ENCODE assay signal across 8 cellular contexts in genomic region chr1:51237714-51238403, GRCh38. TPM values are rescaled to one million over a fixed set of nuclear protein-coding genes. Genes with fewer than 3 reads are reported as not detected.
DNase-seq lines count a peak whose midpoint lies in the region; TF ChIP-seq lines count a peak whose summit lies in the region.

No MANE protein-coding gene starts in this region.

- CTCF ChIA-PET in RWPE1 (lab: Yijun Ruan, JAX), result interaction anchor here (0.5 to 0.6 kb wide), 4 partner anchors 10 to 1427 kb away, joined by 3 to 4 read pairs (median 3); no protein-coding TSS in a partner anchor

- peak; percentile 33 to 50 for DNase-seq in SHP77 (lab: John Stamatoyannopoulos, UW)
- no peak for DNase-seq in SHP77 treated with DMSO at 0.1 percent for 48 hours (lab: John Stamatoyannopoulos, UW)
- peak; percentile 36 for DNase-seq in inferior parietal cortex (ENCODE audit: extremely low spot score)
- DNase-seq in thyroid gland, result peak; percentile 39 to 42
- no peak for DNase-seq in RWPE1 (ENCODE audit: low spot score)
- no peak for DNase-seq in iPS-NIHi11 (ENCODE audit: low spot score)
- DNase-seq in iPS-NIHi7 (ENCODE audit: extremely low spot score), result no peak

- peaks cover 28 to 43% of the 10 kb centered on the region in 2 donors for H3K4me1 ChIP-seq in thyroid gland

- H3K36me3 ChIP-seq in thyroid gland, result no peaks in the 10 kb centered on the region

- no peaks in the 10 kb centered on the region for H3K9me3 ChIP-seq in thyroid gland

- intact Hi-C loops in thyroid gland (cut with DNase I), result loop anchor here (10.0 kb wide), 1 partner anchor 57 kb away; no protein-coding TSS in a partner anchor

- peak overlapping the region in 2 of 3 donors; percentile 90 to 95 for H3K4me3 ChIP-seq in thyroid gland (replicated peaks in 1 of 3)

- 14% methylated on average over 8 of the region's 8 CpGs for WGBS in thyroid gland, 2 donors

- POLR2A ChIA-PET in RWPE1 (lab: Yijun Ruan, JAX; ENCODE audit: low non-redundant PET), result no interaction called here

- peak overlapping the region; percentile 89 for H3K27ac ChIP-seq in VCaP
- H3K27ac ChIP-seq in thyroid gland, result peak overlapping the region; percentile 94 to 97 (median 97)
- no peak overlapping the region; the same call in 1 of the 2 replicates for H3K27ac ChIP-seq in RWPE1

- H3K27me3 ChIP-seq in thyroid gland, result no peaks in the 10 kb centered on the region

- peak in 1 of 2 donors; percentile 56 for TF ChIP-seq POLR2A in thyroid gland (IDR thresholded peaks at IDR 0.05)

- TF ChIP-seq CTCF in VCaP (conservative IDR thresholded peaks at IDR 0.05) (no peak), thyroid gland (IDR thresholded peaks at IDR 0.05) (no peak), RWPE1 (conservative IDR thresholded peaks at IDR 0.05; ENCODE audit: low read depth) (no peak)

RNA-seq across cellular contexts. Expression of gene RNF11, which starts 1.8 kb away (rescaled TPM):
- total RNA-seq in thyroid gland, result 100 to 1,000 TPM; 113 to 134 (median 115) TPM

Comparison
In these comparisons a context has a peak if more than half of its experiments do, and no peak if none do; other contexts are left out.
1. DNase-seq: peak in SHP77 (2 of 2), inferior parietal cortex (single experiment) and thyroid gland (2 of 2); none in SHP77 treated with DMSO at 0.1 percent for 48 hours (single experiment), RWPE1 (single experiment), iPS-NIHi11 (single experiment) and iPS-NIHi7 (single experiment).